In genomic region chr1:53412285-53413174, GRCh38 we compare ENCODE assay signal across 15 cellular contexts. TPM values are rescaled to one million over a fixed set of nuclear protein-coding genes. Genes with fewer than 3 reads are reported as not detected.
DNase-seq lines count a peak whose midpoint lies in the region; ATAC-seq and TF ChIP-seq lines count a peak whose summit lies in the region.
"Had no signal": no experiment of that assay in that cellular context is flagged by ENCODE, and none has a peak within 500 bp of the region (broad histone marks: within the 10 kb centered on the region; RNA-seq: fewer than 3 reads in every experiment).

No MANE protein-coding gene starts in this region.

- H3K27ac ChIP-seq in layer of hippocampus (ENCODE audit: low read depth, low read length): peak overlapping the region; percentile 42
- H3K27ac ChIP-seq: VCaP had no signal

- CTCF ChIA-PET in activated naive CD4-positive, alpha-beta T cell treated with anti-CD3 and anti-CD28 coated beads for 36 hours (lab: Charles Lee): no interaction called here
- CTCF ChIA-PET in activated CD8-positive, alpha-beta T cell treated with anti-CD3 and anti-CD28 coated beads for 36 hours (lab: Charles Lee): interaction anchor here (0.9 to 2.3 kb wide), 5 partner anchors 8 to 86 kb away, joined by 3 to 10 read pairs (median 5); no protein-coding TSS in a partner anchor
- CTCF ChIA-PET in HEK293T (lab: Yijun Ruan, JAX): interaction anchor here (0.7 kb wide), 1 partner anchor 303 kb away, joined by 5 read pairs; no protein-coding TSS in a partner anchor

- intact Hi-C loops in activated naive CD4-positive, alpha-beta T cell treated with anti-CD3 and anti-CD28 coated beads for 36 hours (cut with micrococcal nuclease): loop anchor here (5.0 kb wide), 2 partner anchors 85 to 215 kb away; partner anchors contain the start of genes CPT2 and LRP8
- intact Hi-C loops in activated CD8-positive, alpha-beta T cell treated with anti-CD3 and anti-CD28 coated beads for 36 hours (cut with micrococcal nuclease): no loop called here

- H3K27me3 Mint-ChIP-seq in activated naive CD4-positive, alpha-beta T cell treated with anti-CD3 and anti-CD28 coated beads for 36 hours (ENCODE audit: low read depth): no peaks in the 10 kb centered on the region
- no peaks in the 10 kb centered on the region for H3K27me3 Mint-ChIP-seq in activated CD8-positive, alpha-beta T cell treated with anti-CD3 and anti-CD28 coated beads for 36 hours
- H3K27me3 Mint-ChIP-seq in endothelial cell (ENCODE audit: unreplicated experiment): peaks cover 7% of the 10 kb centered on the region

- no peak for ATAC-seq in activated CD8-positive, alpha-beta T cell treated with anti-CD3 and anti-CD28 coated beads for 36 hours

- no peaks in the 10 kb centered on the region for H3K9me3 Mint-ChIP-seq in activated naive CD4-positive, alpha-beta T cell treated with anti-CD3 and anti-CD28 coated beads for 36 hours
- H3K9me3 Mint-ChIP-seq in activated CD8-positive, alpha-beta T cell treated with anti-CD3 and anti-CD28 coated beads for 36 hours: no peaks in the 10 kb centered on the region
- H3K9me3 Mint-ChIP-seq in endothelial cell (ENCODE audit: unreplicated experiment): no peaks in the 10 kb centered on the region

- H3K27ac Mint-ChIP-seq in activated naive CD4-positive, alpha-beta T cell treated with anti-CD3 and anti-CD28 coated beads for 36 hours: peak overlapping the region; percentile 79
- H3K27ac Mint-ChIP-seq in activated CD8-positive, alpha-beta T cell treated with anti-CD3 and anti-CD28 coated beads for 36 hours: peak overlapping the region; percentile 97
- H3K27ac Mint-ChIP-seq in endothelial cell (ENCODE audit: unreplicated experiment): no peak overlapping the region
- H3K27ac Mint-ChIP-seq: B cell had no signal

- DNase-seq in activated naive CD4-positive, alpha-beta T cell treated with anti-CD3 and anti-CD28 coated beads for 36 hours: no peak
- no peak for DNase-seq in activated naive CD4-positive, alpha-beta T cell treated with Interleukin-2 at 50 U/mL for 16 hours
- no peak for DNase-seq in activated CD8-positive, alpha-beta T cell treated with anti-CD3 and anti-CD28 coated beads for 36 hours
- DNase-seq in ureter (ENCODE audit: low spot score) (peak; percentile 31), HEK293T (ENCODE audit: extremely low spot score) (no peak), endothelial cell (ENCODE audit: low spot score) (no peak), SHP77 (lab: John Stamatoyannopoulos, UW) (no peak)
- DNase-seq: effector CD8-positive, alpha-beta T cell; NCI-H187 had no signal

- TF ChIP-seq CTCF in activated CD8-positive, alpha-beta T cell treated with anti-CD3 and anti-CD28 coated beads for 36 hours (IDR thresholded peaks at IDR 0.05): no peak
- TF ChIP-seq CTCF in endothelial cell (IDR thresholded peaks at IDR 0.05; ENCODE audit: unreplicated experiment): no peak

- POLR2A ChIA-PET in activated CD8-positive, alpha-beta T cell treated with anti-CD3 and anti-CD28 coated beads for 36 hours (lab: Charles Lee): interaction anchor here (0.5 to 3.6 kb wide), 6 partner anchors 9 to 242 kb away, joined by 3 to 20 read pairs (median 6); no protein-coding TSS in a partner anchor
- POLR2A ChIA-PET in HEK293T (lab: Yijun Ruan, JAX): no interaction called here

- no peak overlapping the region for H3K4me3 Mint-ChIP-seq in activated naive CD4-positive, alpha-beta T cell treated with anti-CD3 and anti-CD28 coated beads for 36 hours
- peak overlapping the region; percentile 42 for H3K4me3 Mint-ChIP-seq in activated CD8-positive, alpha-beta T cell treated with anti-CD3 and anti-CD28 coated beads for 36 hours
- no peak overlapping the region for H3K4me3 Mint-ChIP-seq in endothelial cell (ENCODE audit: unreplicated experiment)
- H3K4me3 Mint-ChIP-seq: B cell had no signal

- H3K36me3 Mint-ChIP-seq in activated naive CD4-positive, alpha-beta T cell treated with anti-CD3 and anti-CD28 coated beads for 36 hours (ENCODE audit: low read depth): no peaks in the 10 kb centered on the region
- no peaks in the 10 kb centered on the region for H3K36me3 Mint-ChIP-seq in activated CD8-positive, alpha-beta T cell treated with anti-CD3 and anti-CD28 coated beads for 36 hours (ENCODE audit: low read depth)
- no peaks in the 10 kb centered on the region for H3K36me3 Mint-ChIP-seq in endothelial cell (ENCODE audit: low read depth, unreplicated experiment)

- H3K27me3 ChIP-seq in layer of hippocampus (ENCODE audit: control insufficient read depth, insufficient read depth, low read length): peaks cover 2% of the 10 kb centered on the region

- peaks cover 32% of the 10 kb centered on the region for H3K4me1 Mint-ChIP-seq in activated naive CD4-positive, alpha-beta T cell treated with anti-CD3 and anti-CD28 coated beads for 36 hours (ENCODE audit: low read depth)
- peaks cover 73% of the 10 kb centered on the region for H3K4me1 Mint-ChIP-seq in activated CD8-positive, alpha-beta T cell treated with anti-CD3 and anti-CD28 coated beads for 36 hours (ENCODE audit: low read depth)
- peaks cover 22% of the 10 kb centered on the region for H3K4me1 Mint-ChIP-seq in endothelial cell (ENCODE audit: unreplicated experiment)

TF ChIP-seq in HEK293T, 16 proteins besides CTCF, POLR2A, EP300 and RAD21:
- TF ChIP-seq CTBP1 (IDR thresholded peaks at IDR 0.05; ENCODE audit: borderline replicate concordance): no peak
- no peak for TF ChIP-seq SP1 (IDR thresholded peaks at IDR 0.05)
TF ChIP-seq in HEK293T: peak in this region for 0.

RNA-seq across cellular contexts. Expression of gene DMRTB1, which starts 46.7 kb away (rescaled TPM):
- total RNA-seq in activated naive CD4-positive, alpha-beta T cell treated with anti-CD3 and anti-CD28 coated beads for 36 hours: not detected
- total RNA-seq in activated CD8-positive, alpha-beta T cell treated with anti-CD3 and anti-CD28 coated beads for 36 hours: not detected
- not detected for total RNA-seq in ureter
- total RNA-seq in endothelial cell (ENCODE audit: unreplicated experiment): not detected
- total RNA-seq: B cell, left lobe of liver, OCI-LY7, omental fat pad had no signal
